In the genomic region with DNA sequence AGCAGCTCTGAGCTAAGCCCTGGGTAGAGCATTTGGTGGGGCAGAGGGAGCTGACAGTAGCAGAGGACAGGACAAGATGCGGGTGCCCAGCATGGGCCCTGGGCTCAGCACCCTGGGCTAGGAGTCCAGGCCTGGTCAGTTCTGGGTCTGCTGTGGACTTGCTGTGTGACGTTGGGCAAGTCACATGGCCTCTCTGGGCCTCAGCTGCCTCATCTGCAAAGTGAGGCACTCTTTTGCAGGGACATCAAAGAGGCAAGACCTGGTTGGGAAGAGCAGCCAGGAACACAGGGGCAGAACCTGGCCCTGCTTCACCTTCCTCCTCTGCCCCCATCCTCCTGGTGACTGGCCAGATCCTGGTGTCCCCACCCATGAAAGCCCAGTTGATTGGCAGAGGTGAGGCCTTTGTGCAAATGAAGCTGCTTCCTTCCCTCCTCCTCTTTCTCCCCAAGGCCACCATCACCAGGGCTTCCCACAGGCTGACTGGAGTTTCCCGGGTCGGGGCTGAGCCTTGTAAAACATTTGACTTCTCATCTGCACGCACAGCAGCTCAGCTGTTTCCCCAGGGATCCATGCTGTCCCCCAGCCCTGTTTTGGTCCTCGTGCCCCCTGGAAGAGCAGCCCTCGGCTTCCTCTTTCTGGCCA, we compare ENCODE assay signal across 15 cellular contexts.
DNase-seq lines count a peak whose midpoint lies in the region; TF ChIP-seq lines count a peak whose summit lies in the region.
"Had no signal": no experiment of that assay in that cellular context is flagged by ENCODE, and none has a peak within 500 bp of the region (broad histone marks: within the 10 kb centered on the region; RNA-seq: fewer than 3 reads in every experiment).

No MANE protein-coding gene starts in this region.

- peak; percentile 6 for DNase-seq in MCF 10A (ENCODE audit: unreplicated experiment)
- no peak for DNase-seq in breast epithelium (ENCODE audit: low spot score in 2 of 2)
- peak; percentile 17 for DNase-seq in NCI-H526 treated with DMSO at 0.1 percent for 48 hours (lab: John Stamatoyannopoulos, UW)
- peak; percentile 53 for DNase-seq in iPS-NIHi7 (ENCODE audit: extremely low spot score)
- DNase-seq in vagina (ENCODE audit: extremely low spot score in 2 of 2): peak; percentile 52 to 70
- no peak for DNase-seq in DMS53 (lab: John Stamatoyannopoulos, UW)
- DNase-seq in AG08396 (ENCODE audit: low spot score): no peak
- no peak for DNase-seq in NCI-H2081 treated with DMSO at 0.1 percent for 48 hours (lab: John Stamatoyannopoulos, UW)
- DNase-seq: amniotic stem cell; GDM1; natural killer cell; NCI-H187; stimulated activated naive CD8-positive, alpha-beta T cell treated with anti-CD3 and anti-CD28 coated beads, Interleukin-15, Interleukin-2, amounts not matched to agents 100 U/mL and 50 U/mL, for 24 hours had no signal

- intact Hi-C loops in MCF 10A (cut with micrococcal nuclease): no loop called here
- intact Hi-C loops in breast epithelium (cut with DNase I; ENCODE audit: low total_unique reads): no loop called here
- intact Hi-C loops in vagina (cut with DNase I): no loop called here

- TF ChIP-seq CTCF in MCF 10A (IDR thresholded peaks at IDR 0.05; ENCODE audit: unreplicated experiment) (no peak), breast epithelium (IDR thresholded peaks at IDR 0.05) (no peak), vagina (IDR thresholded peaks at IDR 0.05) (no peak)

- no TSS peak for BruUV-seq in MCF 10A (replicated peaks; lab: Mats Ljungman, UMichigan)

- H3K4me1 ChIP-seq in breast epithelium (no peaks in the 10 kb centered on the region), vagina (no peaks in the 10 kb centered on the region)
- H3K4me1 ChIP-seq: prostate gland had no signal

- CTCF ChIA-PET in MCF 10A (lab: Yijun Ruan, JAX): interaction anchor here (0.6 kb wide), 2 partner anchors 12 to 297 kb away, joined by 3 read pairs; no protein-coding TSS in a partner anchor

- peaks cover 36% of the 10 kb centered on the region for H3K27me3 Mint-ChIP-seq in MCF 10A (ENCODE audit: insufficient read depth, unreplicated experiment)

- no peak for TF ChIP-seq POLR2A in breast epithelium (IDR thresholded peaks at IDR 0.05)
- no peak for TF ChIP-seq POLR2A in vagina (IDR thresholded peaks at IDR 0.05)

- no peaks in the 10 kb centered on the region for H3K4me1 Mint-ChIP-seq in MCF 10A (ENCODE audit: insufficient read depth, unreplicated experiment)
- H3K4me1 Mint-ChIP-seq: central memory CD8-positive, alpha-beta T cell; natural killer cell had no signal

- H3K4me3 Mint-ChIP-seq in MCF 10A (ENCODE audit: unreplicated experiment): no peak overlapping the region
- H3K4me3 Mint-ChIP-seq: central memory CD8-positive, alpha-beta T cell; natural killer cell had no signal

- H3K4me3 ChIP-seq in breast epithelium (no peak overlapping the region), vagina (no peak overlapping the region)
- H3K4me3 ChIP-seq: prostate gland had no signal

- peak overlapping the region; percentile 23 for H3K27ac Mint-ChIP-seq in MCF 10A (ENCODE audit: low read depth, unreplicated experiment)
- H3K27ac Mint-ChIP-seq: natural killer cell had no signal

- no peaks in the 10 kb centered on the region for H3K36me3 Mint-ChIP-seq in MCF 10A (ENCODE audit: insufficient read depth, unreplicated experiment)
- H3K36me3 Mint-ChIP-seq: natural killer cell had no signal

- no peaks in the 10 kb centered on the region for H3K9me3 Mint-ChIP-seq in MCF 10A (ENCODE audit: unreplicated experiment)
- H3K9me3 Mint-ChIP-seq: central memory CD8-positive, alpha-beta T cell; natural killer cell had no signal

- POLR2A ChIA-PET in MCF 10A (lab: Yijun Ruan, JAX): no interaction called here

- H3K36me3 ChIP-seq in breast epithelium: no peaks in the 10 kb centered on the region
- H3K36me3 ChIP-seq in vagina: no peaks in the 10 kb centered on the region
- H3K36me3 ChIP-seq: prostate gland had no signal

- no peaks in the 10 kb centered on the region for H3K9me3 ChIP-seq in breast epithelium
- H3K9me3 ChIP-seq in vagina: no peaks in the 10 kb centered on the region
- H3K9me3 ChIP-seq: prostate gland had no signal

- no peak overlapping the region for H3K27ac ChIP-seq in breast epithelium
- no peak overlapping the region for H3K27ac ChIP-seq in vagina
- H3K27ac ChIP-seq: prostate gland had no signal

- H3K27me3 ChIP-seq in breast epithelium: no peaks in the 10 kb centered on the region
- no peaks in the 10 kb centered on the region for H3K27me3 ChIP-seq in vagina

Comparison
In these comparisons a context has a peak if more than half of its experiments do, and no peak if none do; other contexts are left out.
1. DNase-seq: peak in MCF 10A (single experiment), NCI-H526 treated with DMSO at 0.1 percent for 48 hours (single experiment), iPS-NIHi7 (single experiment) and vagina (2 of 2); none in breast epithelium (0 of 2), DMS53 (single experiment), AG08396 (single experiment) and NCI-H2081 treated with DMSO at 0.1 percent for 48 hours (single experiment).